ENCODE assay signal across 18 cellular contexts in genomic region chr1:80392529-80392928, GRCh38.
A peak's percentile ranks its signal among the peaks of the same experiment; 100 is the strongest.
DNase-seq lines count a peak whose midpoint lies in the region; ATAC-seq, FAIRE-seq and TF ChIP-seq lines count a peak whose summit lies in the region.
"Had no signal": no experiment of that assay in that cellular context is flagged by ENCODE, and none has a peak within 500 bp of the region (broad histone marks: within the 10 kb centered on the region; RNA-seq: fewer than 3 reads in every experiment).

No MANE protein-coding gene starts in this region.

- H3K36me3 ChIP-seq in endothelial cell of umbilical vein (ENCODE audit: control insufficient read depth in 2 of 2, extremely low read depth in 1 of 2, insufficient read depth in 2 of 2, low read length in 2 of 2) (no peaks in the 10 kb centered on the region), left lung (no peaks in the 10 kb centered on the region)

- dilution Hi-C loops in endothelial cell of umbilical vein (cut with MboI; ENCODE audit: extremely low pct_ligation_motif_present, low sequenced_read_pairs), result no loop called here

- no peak for FAIRE-seq in endothelial cell of umbilical vein (lab: Jason Lieb, UNC)
- FAIRE-seq: GM12891 had no signal

- H3K27ac ChIP-seq in endothelial cell of umbilical vein (ENCODE audit: insufficient read depth, low read depth, low read length) (peak overlapping the region; percentile 39), left lung (no peak overlapping the region)

- peak overlapping the region; percentile 41 for H3K4me2 ChIP-seq in endothelial cell of umbilical vein (ENCODE audit: insufficient read depth, low read length)
- H3K4me2 ChIP-seq: smooth muscle cell had no signal

- no TSS peak for BruUV-seq in endothelial cell of umbilical vein (replicated peaks; lab: Mats Ljungman, UMichigan)

- no peaks in the 10 kb centered on the region for H3K9me1 ChIP-seq in endothelial cell of umbilical vein (replicated peaks; ENCODE audit: control insufficient read depth, extremely low read depth, insufficient read depth, low read length)

- TF ChIP-seq CTCF in LNCaP clone FGC (IDR thresholded peaks at IDR 0.05; ENCODE audit: control insufficient read depth, extremely low read depth, insufficient read depth) (no peak), endothelial cell of umbilical vein (IDR thresholded peaks at IDR 0.05; ENCODE audit: extremely low read depth in 1 of 2, insufficient read depth in 1 of 2, low read depth in 1 of 2, low read length in 2 of 2) (no peak), left lung (IDR thresholded peaks at IDR 0.05) (no peak)

- no peak overlapping the region for H3K4me3 ChIP-seq in LNCaP clone FGC (ENCODE audit: low read depth, low read length)
- no peak overlapping the region for H3K4me3 ChIP-seq in endothelial cell of umbilical vein (replicated peaks in 1 of 3; ENCODE audit: insufficient read depth in 1 of 3, low read depth in 1 of 3, low read length in 3 of 3)
- no peak overlapping the region for H3K4me3 ChIP-seq in left lung
- H3K4me3 ChIP-seq: smooth muscle cell had no signal

- no peaks in the 10 kb centered on the region for H3K27me3 ChIP-seq in endothelial cell of umbilical vein (ENCODE audit: control insufficient read depth in 2 of 2, insufficient read depth in 2 of 2, low read length in 2 of 2)
- H3K27me3 ChIP-seq in left lung, result no peaks in the 10 kb centered on the region

- CTCF ChIA-PET in endothelial cell of umbilical vein (lab: Charles Lee), result no interaction called here

- DNase-seq in EL (peak; percentile 11), LNCaP clone FGC (ENCODE audit: low read depth) (peak; percentile 96), endothelial cell of umbilical vein (ENCODE audit: low read depth, low spot score) (peak; percentile 9), left lung (no peak), left lobe of liver (ENCODE audit: low spot score) (no peak), NCI-H82 treated with DMSO at 0.1 percent for 48 hours (lab: John Stamatoyannopoulos, UW; ENCODE audit: unreplicated experiment) (no peak), NCI-H1694 treated with DMSO at 0.1 percent for 48 hours (lab: John Stamatoyannopoulos, UW) (no peak), NCI-H146 (lab: John Stamatoyannopoulos, UW) (no peak)
- DNase-seq: activated CD4-positive, alpha-beta T cell treated with anti-CD3 and anti-CD28 coated beads, Interleukin-2, amount 50 U/mL, for 48 hours; activated naive CD4-positive, alpha-beta T cell treated with anti-CD3 and anti-CD28 coated beads, Interleukin-2, amount 50 U/mL, for 16 hours; activated T-cell treated with anti-CD3 and anti-CD28 coated beads, Interleukin-2, amount 50 U/mL, for 1 hour; cortex of kidney; Karpas-422; naive B cell; NCI-H1105 treated with DMSO at 0.1 percent for 48 hours; NCI-H2171 treated with DMSO at 0.1 percent for 48 hours had no signal

- no peak overlapping the region for H3K9ac ChIP-seq in endothelial cell of umbilical vein (replicated peaks; ENCODE audit: extremely low read depth, insufficient read depth, low read length)

- ATAC-seq in left lung (peak; percentile 53), left lobe of liver (no peak)

- no peaks in the 10 kb centered on the region for H4K20me1 ChIP-seq in endothelial cell of umbilical vein (replicated peaks; ENCODE audit: control insufficient read depth, extremely low read depth, insufficient read depth, low read length)

- intact Hi-C loops in endothelial cell of umbilical vein (cut with micrococcal nuclease), result no loop called here
- intact Hi-C loops in left lung (cut with DNase I), result no loop called here

- no peak for TF ChIP-seq POLR2A in endothelial cell of umbilical vein (IDR thresholded peaks at IDR 0.05; ENCODE audit: low read depth, low read length)

- POLR2A ChIA-PET in endothelial cell of umbilical vein (lab: Charles Lee), result no interaction called here

- H3K4me1 ChIP-seq in endothelial cell of umbilical vein (ENCODE audit: control insufficient read depth, extremely low read depth, insufficient read depth, low read length) (peaks cover 15% of the 10 kb centered on the region), left lung (no peaks in the 10 kb centered on the region)

- H3K9me3 ChIP-seq in endothelial cell of umbilical vein (replicated peaks; ENCODE audit: control insufficient read depth, insufficient read depth, low read length), result no peaks in the 10 kb centered on the region
- peaks cover 0 to 24% of the 10 kb centered on the region in 2 donors for H3K9me3 ChIP-seq in left lung

- no peak overlapping the region for H2AFZ ChIP-seq in endothelial cell of umbilical vein (ENCODE audit: low read depth, low read length)

- no peaks in the 10 kb centered on the region for H3K79me2 ChIP-seq in endothelial cell of umbilical vein (ENCODE audit: control insufficient read depth, insufficient read depth, low read length)

TF ChIP-seq in endothelial cell of umbilical vein, 7 proteins besides CTCF, POLR2A, EP300 and RAD21:
- TF ChIP-seq MAX (IDR thresholded peaks at IDR 0.05; ENCODE audit: insufficient read depth, insufficient read length), result no peak
- no peak for TF ChIP-seq JUN (IDR thresholded peaks at IDR 0.05; ENCODE audit: borderline replicate concordance, insufficient read depth, insufficient read length, low read depth)
- no peak for TF ChIP-seq MYC (IDR thresholded peaks at IDR 0.05; ENCODE audit: low read depth, low read length)
- TF ChIP-seq FOS (IDR thresholded peaks at IDR 0.05; ENCODE audit: borderline replicate concordance, insufficient read depth, low read length), result peak; percentile 67
- TF ChIP-seq GATA2 (IDR thresholded peaks at IDR 0.05; ENCODE audit: insufficient read depth, insufficient read length, low read depth, low read length), result peak; percentile 59
- TF ChIP-seq POLR2AphosphoS5 (IDR thresholded peaks at IDR 0.05; ENCODE audit: insufficient read depth, low read depth, low read length), result no peak
- no peak for TF ChIP-seq EZH2 (IDR thresholded peaks at IDR 0.05; ENCODE audit: borderline replicate concordance, low read depth, low read length, severe bottlenecking)

Comparison
In these comparisons a context has a peak if more than half of its experiments do, and no peak if none do; other contexts are left out.
1. DNase-seq: peak in EL (single experiment), LNCaP clone FGC (single experiment) and endothelial cell of umbilical vein (single experiment); none in left lung (0 of 2), left lobe of liver (single experiment), NCI-H82 treated with DMSO at 0.1 percent for 48 hours (single experiment), NCI-H1694 treated with DMSO at 0.1 percent for 48 hours (single experiment) and NCI-H146 (single experiment).